ENCODE assay signal across 8 cellular contexts in genomic region chr11:71928739-71929443, GRCh38. TPM values are rescaled to one million over a fixed set of nuclear protein-coding genes. Genes with fewer than 3 reads are reported as not detected.
DNase-seq lines count a peak whose midpoint lies in the region; ATAC-seq and TF ChIP-seq lines count a peak whose summit lies in the region.

RNF121 (plus strand) TSS chr11:71929046; CDS start chr11:71929062, 16 bp downstream.

- ATAC-seq in HG03432 (IDR thresholded peaks at IDR 0.05; ENCODE audit: unreplicated experiment) = peak; percentile 85

- H3K9me3 Mint-ChIP-seq in chondrocyte (ENCODE audit: low read depth) = no peaks in the 10 kb centered on the region

- H3K4me1 Mint-ChIP-seq in chondrocyte (ENCODE audit: low read depth) = peaks cover 55% of the 10 kb centered on the region

- TF ChIP-seq POLR2A in GM19099 (IDR thresholded peaks at IDR 0.05; ENCODE audit: extremely low read depth, insufficient read length, low read depth) = peak; percentile 84

- DNase-seq in AG10803 (ENCODE audit: low read depth) (peak; percentile 95), NCI-H510A (lab: John Stamatoyannopoulos, UW) (peak; percentile 95), chondrocyte (ENCODE audit: low spot score) (peak; percentile 99), kidney glomerular epithelial cell (lab: John Stamatoyannopoulos, UW) (peak; percentile 97)
- DNase-seq in activated CD4-positive, alpha-beta T cell treated with anti-CD3 and anti-CD28 coated beads for 24 hours (ENCODE audit: low read depth in 2 of 2) = peak; percentile 98
- peak; percentile 94 to 99 (median 97) for DNase-seq in stimulated activated CD4-positive, alpha-beta T cell treated with anti-CD3 and anti-CD28 coated beads, Interleukin-1b, Interleukin-23, amount 100 ng/mL, for 24 hours (ENCODE audit: low read depth in 4 of 4, low spot score in 1 of 4)

- H3K27ac Mint-ChIP-seq in chondrocyte (ENCODE audit: unreplicated experiment) = peak within 1 kb of the TSS; percentile 97

- no peaks in the 10 kb centered on the region for H3K36me3 Mint-ChIP-seq in chondrocyte (ENCODE audit: low read depth)

- no peak for TF ChIP-seq CTCF in AG10803 (conservative IDR thresholded peaks at IDR 0.05; ENCODE audit: low read length)
- TF ChIP-seq CTCF in chondrocyte (IDR thresholded peaks at IDR 0.05) = no peak

- peak within 1 kb of the TSS; percentile 97 for H3K4me3 Mint-ChIP-seq in chondrocyte (ENCODE audit: unreplicated experiment)

- H3K27me3 Mint-ChIP-seq in chondrocyte (ENCODE audit: low read depth) = no peaks in the 10 kb centered on the region

- H3K4me3 ChIP-seq in AG10803 (ENCODE audit: low read length) = peak within 1 kb of the TSS; percentile 100

RNA-seq across cellular contexts. Expression of gene RNF121, which starts in this region (rescaled TPM):
- total RNA-seq in chondrocyte = 63.2 to 97.1 TPM (median 64.2 TPM) in 3 replicates

Comparison
In these comparisons a context has a peak if more than half of its experiments do, and no peak if none do; other contexts are left out.
1. Peak in every context shown above with its lines: DNase-seq, ATAC-seq and H3K4me3 ChIP-seq.